14 cellular contexts compared by ENCODE assay signal in the genomic region with DNA sequence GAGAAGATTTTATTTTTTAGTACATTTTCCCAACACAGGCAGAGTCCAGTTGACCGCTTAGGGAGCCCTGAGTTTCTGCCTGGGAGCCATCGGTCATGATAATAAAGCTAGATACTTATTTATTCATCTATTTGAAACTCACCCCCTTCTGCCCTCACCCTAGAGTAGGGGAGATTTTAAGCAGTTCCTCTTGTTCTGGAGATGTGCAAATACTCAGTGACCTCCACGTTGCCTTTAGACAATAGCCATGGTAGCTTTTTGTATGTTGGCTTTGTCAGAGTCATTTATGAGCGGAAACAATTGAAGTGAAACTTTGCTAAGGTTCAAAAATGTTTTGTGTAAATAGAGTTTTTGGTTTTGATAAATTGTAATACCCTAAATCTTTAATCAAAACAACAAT. TPM values are rescaled to one million over a fixed set of nuclear protein-coding genes. Genes with fewer than 3 reads are reported as not detected.
"Had no signal": no experiment of that assay in that cellular context is flagged by ENCODE, and none has a peak within 500 bp of the region (broad histone marks: within the 10 kb centered on the region; RNA-seq: fewer than 3 reads in every experiment).

No MANE protein-coding gene starts in this region.

- ATAC-seq: body of pancreas; effector memory CD8-positive, alpha-beta T cell; left ventricle myocardium superior; right lobe of liver had no signal

- H3K4me1 Mint-ChIP-seq: central memory CD8-positive, alpha-beta T cell had no signal

- H3K36me3 Mint-ChIP-seq: type B pancreatic cell had no signal

- H3K9me3 Mint-ChIP-seq: type B pancreatic cell had no signal

- H3K27ac Mint-ChIP-seq: activated naive CD4-positive, alpha-beta T cell treated with anti-CD3 and anti-CD28 coated beads, Interleukin-2, amount 50 U/mL, for 72 hours; effector memory CD8-positive, alpha-beta T cell; nephron progenitor cell; type B pancreatic cell had no signal

- H3K4me3 Mint-ChIP-seq: central memory CD8-positive, alpha-beta T cell; effector memory CD8-positive, alpha-beta T cell; nephron progenitor cell; type B pancreatic cell had no signal

- DNase-seq: activated T-cell treated with anti-CD3 and anti-CD28 coated beads, Interleukin-2, amount 50 U/mL, for 1 hour; amniotic stem cell; body of pancreas; cortex of kidney; effector memory CD8-positive, alpha-beta T cell; kidney; left ventricle myocardium superior; nephron progenitor cell; right lobe of liver; stimulated activated CD4-positive, alpha-beta T cell treated with anti-CD3 and anti-CD28 coated beads, Interleukin-2, amount 100 ng/mL, for 24 hours; stimulated activated naive CD4-positive, alpha-beta T cell treated with Interleukin-2 at 50 U/mL for 16 hours had no signal

RNA-seq across cellular contexts. Expression of gene PLPPR4, which starts 45.7 kb away (rescaled TPM):
- total RNA-seq: activated naive CD4-positive, alpha-beta T cell treated with anti-CD3 and anti-CD28 coated beads, Interleukin-2, amount 50 U/mL, for 72 hours had no signal
